ENCODE assay signal across 11 cellular contexts in genomic region chr16:55021595-55022475, GRCh38.
DNase-seq lines count a peak whose midpoint lies in the region; ATAC-seq and TF ChIP-seq lines count a peak whose summit lies in the region.
"Had no signal": no experiment of that assay in that cellular context is flagged by ENCODE, and none has a peak within 500 bp of the region (broad histone marks: within the 10 kb centered on the region; RNA-seq: fewer than 3 reads in every experiment).

No MANE protein-coding gene starts in this region.

- intact Hi-C loops in left colon (cut with DNase I, micrococcal nuclease) = no loop called here

- ATAC-seq in left colon (peak; percentile 82), GM19328 (IDR thresholded peaks at IDR 0.05; ENCODE audit: unreplicated experiment) (no peak), GM18505 (IDR thresholded peaks at IDR 0.05; ENCODE audit: unreplicated experiment) (no peak)

- TF ChIP-seq POLR2A in GM18505 (IDR thresholded peaks at IDR 0.05; ENCODE audit: borderline replicate concordance, extremely low read depth, insufficient read depth, insufficient read length) = no peak

- no peak overlapping the region for H3K4me3 ChIP-seq in Jurkat, Clone E6-1 (ENCODE audit: low read length)
- H3K4me3 ChIP-seq: right atrium auricular region had no signal

- DNase-seq in EH (ENCODE audit: low read depth) (peak; percentile 62), UCSD-AML1 (lab: John Stamatoyannopoulos, UW; ENCODE audit: unreplicated experiment) (peak; percentile 79), left colon (peak in 1 of 2 donors; percentile 18), GOT3 (lab: John Stamatoyannopoulos, UW) (no peak), NCI-H1048 (lab: John Stamatoyannopoulos, UW) (no peak)
- DNase-seq in Jurkat, Clone E6-1 (ENCODE audit: low read depth, low spot score) = peak; percentile 54
- DNase-seq: activated CD4-positive, CD25-positive, alpha-beta regulatory T cell treated with anti-CD3 and anti-CD28 coated beads, Interleukin-2, amount 50 U/mL, for 72 hours; NCI-H1930 had no signal

Comparison
In these comparisons a context has a peak if more than half of its experiments do, and no peak if none do; other contexts are left out.
1. DNase-seq: peak in EH (single experiment), Jurkat, Clone E6-1 (single experiment) and UCSD-AML1 (single experiment); none in GOT3 (single experiment) and NCI-H1048 (single experiment).